8 cellular contexts compared by ENCODE assay signal in the genomic region with DNA sequence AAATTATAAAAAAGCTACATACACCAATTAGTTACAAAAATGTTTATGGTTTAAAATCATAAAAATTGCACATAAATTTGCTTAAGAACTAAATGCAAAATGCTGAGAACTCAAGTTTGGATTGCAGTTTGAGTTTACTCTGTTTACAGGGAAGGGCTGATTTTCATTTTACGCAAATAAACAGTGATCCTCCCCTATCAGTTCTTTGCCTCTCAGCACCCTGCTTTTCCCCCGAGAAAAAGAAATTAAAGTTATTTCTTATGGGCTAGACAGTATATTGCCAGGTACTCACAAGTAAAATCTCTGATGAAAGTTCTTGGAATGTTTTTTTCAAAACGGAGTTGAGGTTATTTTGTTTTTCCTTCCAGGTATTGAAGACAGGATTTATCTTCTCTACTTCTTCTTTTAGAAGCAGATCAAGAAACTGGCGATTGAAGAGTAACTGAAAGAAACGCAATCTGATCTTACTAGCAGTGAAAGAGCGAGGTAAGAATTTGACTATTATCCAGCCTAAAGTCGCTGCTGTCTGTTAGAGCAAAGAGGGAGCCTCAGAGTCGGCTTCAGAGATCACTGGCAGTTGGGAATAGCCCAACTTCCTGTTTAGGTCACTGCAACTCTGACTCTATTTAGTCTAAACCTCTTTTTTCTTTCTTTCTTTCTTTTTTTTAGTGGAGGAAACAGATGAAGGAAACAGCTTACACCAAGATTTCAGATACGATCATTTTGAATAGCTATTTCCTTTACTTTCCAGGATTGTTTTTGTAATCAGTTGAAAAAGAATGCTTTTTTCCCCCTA. TPM values are rescaled to one million over a fixed set of nuclear protein-coding genes. Genes with fewer than 3 reads are reported as not detected.
DNase-seq lines count a peak whose midpoint lies in the region; ATAC-seq, FAIRE-seq and TF ChIP-seq lines count a peak whose summit lies in the region.

A gene (minus strand): TSS at position 528 of the 796 bp plus-strand sequence. CDS start 50,667 bp downstream, outside the sequence.

- no peak within 1 kb of the TSS for H3K27ac Mint-ChIP-seq in activated naive CD4-positive, alpha-beta T cell treated with anti-CD3 and anti-CD28 coated beads, Interleukin-2, amount 50 U/mL, for 24 hours
- no peak within 1 kb of the TSS for H3K27ac Mint-ChIP-seq in activated naive CD4-positive, alpha-beta T cell treated with anti-CD3 and anti-CD28 coated beads for 36 hours

- no peaks in the 10 kb centered on the region for H3K9me3 Mint-ChIP-seq in activated naive CD4-positive, alpha-beta T cell treated with anti-CD3 and anti-CD28 coated beads, Interleukin-2, amount 50 U/mL, for 24 hours
- peaks cover 1% of the 10 kb centered on the region for H3K9me3 Mint-ChIP-seq in activated naive CD4-positive, alpha-beta T cell treated with anti-CD3 and anti-CD28 coated beads for 36 hours

- no peaks in the 10 kb centered on the region for H3K36me3 Mint-ChIP-seq in activated naive CD4-positive, alpha-beta T cell treated with anti-CD3 and anti-CD28 coated beads, Interleukin-2, amount 50 U/mL, for 24 hours
- no peaks in the 10 kb centered on the region for H3K36me3 Mint-ChIP-seq in activated naive CD4-positive, alpha-beta T cell treated with anti-CD3 and anti-CD28 coated beads for 36 hours (ENCODE audit: low read depth)

- WGBS in adrenal gland, 4 donors = 15 to 16% (median 16%) methylated on average over 9 of the region's 9 CpGs

- TF ChIP-seq CTCF in adrenal gland (IDR thresholded peaks at IDR 0.05) = no peak

- H3K4me3 ChIP-seq in adrenal gland (peak within 1 kb of the TSS in 3 of 4 donors; percentile 21 to 52 (median 22)), skeletal muscle cell (ENCODE audit: low read depth, low read length) (peak within 1 kb of the TSS; percentile 71)

- H3K36me3 ChIP-seq in adrenal gland (replicated peaks in 1 of 2) = no peaks in the 10 kb centered on the region

- no peak for ATAC-seq in GM19324 (IDR thresholded peaks at IDR 0.05; ENCODE audit: low FRiP score, unreplicated experiment)
- ATAC-seq in GM18520 (IDR thresholded peaks at IDR 0.05; ENCODE audit: unreplicated experiment) = no peak

- DNase-seq in activated naive CD4-positive, alpha-beta T cell treated with anti-CD3 and anti-CD28 coated beads for 36 hours = no peak
- DNase-seq in adrenal gland (peak in 3 of 7 donors; percentile 14 to 35 (median 15)), hepatic stellate cell (ENCODE audit: low spot score) (peak; percentile 52), skeletal muscle cell (ENCODE audit: low read depth) (peak; percentile 28), GM19239 (ENCODE audit: insufficient read length, low spot score) (no peak)

- intact Hi-C loops in activated naive CD4-positive, alpha-beta T cell treated with anti-CD3 and anti-CD28 coated beads for 36 hours (cut with micrococcal nuclease) = no loop called here
- intact Hi-C loops in adrenal gland (cut with DNase I) = no loop called here

- H3K27me3 Mint-ChIP-seq in activated naive CD4-positive, alpha-beta T cell treated with anti-CD3 and anti-CD28 coated beads, Interleukin-2, amount 50 U/mL, for 24 hours = peaks cover 9% of the 10 kb centered on the region
- peaks cover 12% of the 10 kb centered on the region for H3K27me3 Mint-ChIP-seq in activated naive CD4-positive, alpha-beta T cell treated with anti-CD3 and anti-CD28 coated beads for 36 hours (ENCODE audit: low read depth)

- FAIRE-seq in GM19239 (lab: Jason Lieb, UNC) = no peak

- peaks cover 7% of the 10 kb centered on the region for H3K4me1 Mint-ChIP-seq in activated naive CD4-positive, alpha-beta T cell treated with anti-CD3 and anti-CD28 coated beads, Interleukin-2, amount 50 U/mL, for 24 hours
- H3K4me1 Mint-ChIP-seq in activated naive CD4-positive, alpha-beta T cell treated with anti-CD3 and anti-CD28 coated beads for 36 hours (ENCODE audit: low read depth) = peaks cover 8% of the 10 kb centered on the region

- TF ChIP-seq POLR2A in adrenal gland (IDR thresholded peaks at IDR 0.05) = peak in 1 of 2 donors; percentile 39

- CTCF ChIA-PET in activated naive CD4-positive, alpha-beta T cell treated with anti-CD3 and anti-CD28 coated beads for 36 hours (lab: Charles Lee) = interaction anchor here (0.6 to 1.3 kb wide), 2 partner anchors 28 to 411 kb away, joined by 3 to 4 read pairs; no protein-coding TSS in a partner anchor

- no peaks in the 10 kb centered on the region for H3K9me3 ChIP-seq in adrenal gland (replicated peaks in 1 of 3)

- H3K4me1 ChIP-seq in adrenal gland (replicated peaks in 1 of 2) = peaks cover 0 to 4% of the 10 kb centered on the region in 2 donors

- H3K4me3 Mint-ChIP-seq in activated naive CD4-positive, alpha-beta T cell treated with anti-CD3 and anti-CD28 coated beads, Interleukin-2, amount 50 U/mL, for 24 hours = peak within 1 kb of the TSS; percentile 15
- no peak within 1 kb of the TSS for H3K4me3 Mint-ChIP-seq in activated naive CD4-positive, alpha-beta T cell treated with anti-CD3 and anti-CD28 coated beads for 36 hours

- H3K27me3 ChIP-seq in adrenal gland = no peaks in the 10 kb centered on the region

- H3K27ac ChIP-seq in adrenal gland = peak within 1 kb of the TSS in 3 of 5 donors; percentile 14 to 23 (median 17)

RNA-seq across cellular contexts. Expression of the gene that starts here (rescaled TPM):
- total RNA-seq in activated naive CD4-positive, alpha-beta T cell treated with anti-CD3 and anti-CD28 coated beads for 36 hours = not detected
- 100 to 1,000 TPM in 1 of 8 donors, 10 to 100 TPM in 7; 29.6 to 104 (median 39.3) TPM for total RNA-seq in adrenal gland
- polyA plus RNA-seq in adrenal gland = 10 to 100 TPM; 19.7 to 29.0 (median 25.1) TPM

Comparison
In these comparisons a context has a peak if more than half of its experiments do, and no peak if none do; other contexts are left out.
1. RNA of the gene that starts here (total RNA-seq): 29.6 to 104 TPM in adrenal gland; not detected in activated naive CD4-positive, alpha-beta T cell treated with anti-CD3 and anti-CD28 coated beads for 36 hours; every median in the first group is over 10 times any median in the second.
2. DNase-seq: peak in hepatic stellate cell (single experiment) and skeletal muscle cell (single experiment); none in activated naive CD4-positive, alpha-beta T cell treated with anti-CD3 and anti-CD28 coated beads for 36 hours (single experiment) and GM19239 (single experiment).